Comparison of ENCODE assay signal across 27 cellular contexts in genomic region chr4:172596206-172596605, GRCh38.
DNase-seq lines count a peak whose midpoint lies in the region; ATAC-seq, FAIRE-seq and TF ChIP-seq lines count a peak whose summit lies in the region.
"Had no signal": no experiment of that assay in that cellular context is flagged by ENCODE, and none has a peak within 500 bp of the region (broad histone marks: within the 10 kb centered on the region; RNA-seq: fewer than 3 reads in every experiment).

No MANE protein-coding gene starts in this region.

- no peak overlapping the region for H2BK20ac ChIP-seq in H1 (ENCODE audit: low read length)

- H2BK5ac ChIP-seq in H1 (ENCODE audit: low read depth, low read length) = no peak overlapping the region

- CTCF ChIA-PET in H1 (lab: Charles Lee; ENCODE audit: partially characterized antibody) = interaction anchor here (0.6 kb wide), 1 partner anchor 29 kb away, joined by 3 read pairs; no protein-coding TSS in a partner anchor

- no peak overlapping the region for H3K56ac ChIP-seq in H1 (replicated peaks; ENCODE audit: insufficient read length, low read depth, low read length)

- no peaks in the 10 kb centered on the region for H3K9me2 ChIP-seq in GM23338 (ENCODE audit: insufficient read depth)

- no peak for TF ChIP-seq POLR2A in H1 (IDR thresholded peaks at IDR 0.05; ENCODE audit: control extremely low read depth in 1 of 2, low read depth in 2 of 2, low read length in 2 of 2)

- no peak overlapping the region for H4K5ac ChIP-seq in H1 (ENCODE audit: insufficient read length, low read depth, low read length)

- no peak overlapping the region for H2BK15ac ChIP-seq in H1 (ENCODE audit: low read length)

- no peak overlapping the region for H3K4me3 Mint-ChIP-seq in GM23338
- no peak overlapping the region for H3K4me3 Mint-ChIP-seq in neural crest cell
- H3K4me3 Mint-ChIP-seq: activated CD4-positive, alpha-beta memory T cell treated with anti-CD3 and anti-CD28 coated beads for 36 hours had no signal

- no peak overlapping the region for H2AK5ac ChIP-seq in H1 (ENCODE audit: low read depth, low read length)

- H4K20me1 ChIP-seq in GM23338 (replicated peaks; ENCODE audit: insufficient read depth) = no peaks in the 10 kb centered on the region
- H4K20me1 ChIP-seq in H1 (replicated peaks in 1 of 2; ENCODE audit: control insufficient read depth in 1 of 2, insufficient read depth in 2 of 2, low read length in 2 of 2) = no peaks in the 10 kb centered on the region
- H4K20me1 ChIP-seq: BLaER1 treated with 17β-estradiol and CSF1 and Interleukin-3, amounts not matched to agents 10 nM and 100 nM had no signal

- H3K79me2 ChIP-seq in GM23338 (replicated peaks; ENCODE audit: insufficient read depth) = no peaks in the 10 kb centered on the region
- H3K79me2 ChIP-seq in H1 (ENCODE audit: control insufficient read depth in 1 of 2, insufficient read depth in 2 of 2, low read length in 2 of 2) = no peaks in the 10 kb centered on the region

- peak; percentile 85 for ATAC-seq in GM23338
- no peak for ATAC-seq in GM19035 (IDR thresholded peaks at IDR 0.05; ENCODE audit: unreplicated experiment)
- ATAC-seq: K562, left cardiac atrium had no signal

- H2BK12ac ChIP-seq in H1 (ENCODE audit: low read depth, low read length) = no peak overlapping the region

- no peaks in the 10 kb centered on the region; the same call in 1 of the 2 replicates for H3K4me1 ChIP-seq in GM23338 (ENCODE audit: insufficient read depth)
- H3K4me1 ChIP-seq in NT2/D1 (ENCODE audit: insufficient read depth, insufficient read length) = no peaks in the 10 kb centered on the region
- peaks cover 0 to 2% (median under 1%) of the 10 kb centered on the region in 4 experiments; a peak in 2 of 7 replicates for H3K4me1 ChIP-seq in H1 (replicated peaks in 1 of 4; ENCODE audit: control insufficient read depth in 3 of 4, insufficient read depth in 4 of 4, low read length in 3 of 4)
- H3K4me1 ChIP-seq: BLaER1 treated with 17β-estradiol and CSF1 and Interleukin-3, amounts not matched to agents 10 nM and 100 nM; vagina had no signal

- no peak overlapping the region for H3K4ac ChIP-seq in H1 (replicated peaks; ENCODE audit: insufficient read length, low read depth, low read length)

- no peak overlapping the region for H4K91ac ChIP-seq in H1 (replicated peaks; ENCODE audit: insufficient read length, low read length)

- H3K27me3 ChIP-seq in GM23338 (ENCODE audit: insufficient read depth) (no peaks in the 10 kb centered on the region), NT2/D1 (ENCODE audit: insufficient read depth, insufficient read length) (no peaks in the 10 kb centered on the region), H1 (replicated peaks in 1 of 4; ENCODE audit: control insufficient read depth in 3 of 4, extremely low read depth in 1 of 4, insufficient read depth in 3 of 4, low read length in 3 of 4) (no peaks in the 10 kb centered on the region)
- H3K27me3 ChIP-seq: BLaER1 treated with 17β-estradiol and CSF1 and Interleukin-3, amounts not matched to agents 10 nM and 100 nM; dorsolateral prefrontal cortex; vagina had no signal

- H3K9ac ChIP-seq in NT2/D1 (ENCODE audit: insufficient read length, low read depth) = no peak overlapping the region
- H3K9ac ChIP-seq in H1 (replicated peaks in 1 of 4; ENCODE audit: extremely low read depth in 1 of 4, low read depth in 3 of 4, low read length in 3 of 4) = no peak overlapping the region
- H3K9ac ChIP-seq: BLaER1 treated with 17β-estradiol and CSF1 and Interleukin-3, amounts not matched to agents 10 nM and 100 nM had no signal

- H3K23me2 ChIP-seq in H1 (ENCODE audit: low read depth, low read length) = no peaks in the 10 kb centered on the region

- 45% methylated on average over 4 of the region's 4 CpGs; no CpG with 5 or more reads in 1 of the 2 experiments for WGBS in H1 (ENCODE audit: extremely low coverage in 1 of 2, insufficient coverage in 1 of 2, insufficient read length in 1 of 2, insufficient replicate concordance in 2 of 2, low coverage in 1 of 2, low lambda C conversion rate in 2 of 2, missing lambda C conversion rate in 1 of 2), 2 experiments

- no peaks in the 10 kb centered on the region for H3K36me3 Mint-ChIP-seq in GM23338 (ENCODE audit: low read depth)
- H3K36me3 Mint-ChIP-seq in neural crest cell (ENCODE audit: low read depth) = no peaks in the 10 kb centered on the region
- H3K36me3 Mint-ChIP-seq: activated CD4-positive, alpha-beta memory T cell treated with anti-CD3 and anti-CD28 coated beads for 36 hours had no signal

- no peak overlapping the region for H3K23ac ChIP-seq in H1 (ENCODE audit: insufficient read length)

- no peak overlapping the region for H4K8ac ChIP-seq in H1 (ENCODE audit: extremely low read depth, insufficient read depth, low read length)

- H3K27me3 Mint-ChIP-seq in GM23338 (ENCODE audit: insufficient read depth, low read depth, poor library complexity) = no peaks in the 10 kb centered on the region
- H3K27me3 Mint-ChIP-seq in neural crest cell (ENCODE audit: low read depth) = no peaks in the 10 kb centered on the region
- H3K27me3 Mint-ChIP-seq: activated CD4-positive, alpha-beta memory T cell treated with anti-CD3 and anti-CD28 coated beads for 36 hours had no signal

- no peaks in the 10 kb centered on the region for H3K79me1 ChIP-seq in H1 (ENCODE audit: low read depth, low read length)

- no peak for FAIRE-seq in H1 (lab: Jason Lieb, UNC)
- FAIRE-seq: endothelial cell of umbilical vein, GM19239, K562 had no signal

- H3K9me3 ChIP-seq in NT2/D1 (ENCODE audit: insufficient read depth, low read length) (no peaks in the 10 kb centered on the region), H1 (ENCODE audit: insufficient read depth in 2 of 2, low read depth in 1 of 2, low read length in 1 of 2) (no peaks in the 10 kb centered on the region)
- H3K9me3 ChIP-seq: BLaER1 treated with 17β-estradiol and CSF1 and Interleukin-3, amounts not matched to agents 10 nM and 100 nM; vagina had no signal

- peak; percentile 41 for DNase-seq in GM23338 (ENCODE audit: low spot score)
- DNase-seq in NT2/D1 (ENCODE audit: low read depth, low spot score) = peak; percentile 1
- peak in 1 of 2 experiments; percentile 3 for DNase-seq in H1 (ENCODE audit: low read depth in 1 of 2, low spot score in 2 of 2)
- DNase-seq in neural crest cell (ENCODE audit: low read depth, low spot score) = no peak
- DNase-seq in SHP77 treated with DMSO at 0.1 percent for 48 hours (lab: John Stamatoyannopoulos, UW) = no peak
- no peak for DNase-seq in midbrain (lab: John Stamatoyannopoulos, UW)
- no peak for DNase-seq in activated effector memory CD4-positive, alpha-beta T cell treated with anti-CD3 and anti-CD28 coated beads, Interleukin-2, amount 50 U/mL, for 16 hours
- DNase-seq: activated CD4-positive, alpha-beta memory T cell treated with anti-CD3 and anti-CD28 coated beads for 36 hours; activated CD8-positive, alpha-beta memory T cell treated with anti-CD3 and anti-CD28 coated beads, Interleukin-2, amount 50 U/mL, for 48 hours; activated gamma-delta T cell; central memory CD4-positive, alpha-beta T cell; dorsolateral prefrontal cortex; left cardiac atrium; mesenchymal stem cell; NCI-H1436; NCI-H2171 treated with DMSO at 0.1 percent for 48 hours; NCI-H526; occipital lobe; stimulated activated CD4-positive, alpha-beta T cell treated with anti-CD3 and anti-CD28 coated beads, Interleukin-4, amount 100 ng/mL, for 1 hour; stimulated activated naive CD4-positive, alpha-beta T cell; T-helper 9 cell had no signal

- no peak for TF ChIP-seq EP300 in H1 (IDR thresholded peaks at IDR 0.05; ENCODE audit: borderline replicate concordance in 1 of 2, low read depth in 2 of 2, low read length in 2 of 2)

- no peak overlapping the region for H3K14ac ChIP-seq in H1 (ENCODE audit: insufficient read length)

- H3K4me1 Mint-ChIP-seq in GM23338 (0 out of 3 replicates have a peak, but pooled peaks cover 2% of the 10 kb centered on the region), neural crest cell (no peaks in the 10 kb centered on the region)

- H3K36me3 ChIP-seq in GM23338 (ENCODE audit: insufficient read depth) (no peaks in the 10 kb centered on the region), NT2/D1 (ENCODE audit: insufficient read depth, insufficient read length, low read length) (no peaks in the 10 kb centered on the region), H1 (ENCODE audit: control insufficient read depth in 2 of 4, insufficient read depth in 4 of 4, low read length in 3 of 4) (no peaks in the 10 kb centered on the region)
- H3K36me3 ChIP-seq: BLaER1 treated with 17β-estradiol and CSF1 and Interleukin-3, amounts not matched to agents 10 nM and 100 nM; vagina had no signal

- H2AFZ ChIP-seq in GM23338 = no peak overlapping the region
- H2AFZ ChIP-seq in H1 (ENCODE audit: low read length) = no peak overlapping the region

- H3K27ac ChIP-seq in GM23338 (ENCODE audit: low read depth) (no peak overlapping the region), H1 (ENCODE audit: low read depth, low read length) (no peak overlapping the region)
- H3K27ac ChIP-seq: BLaER1 treated with 17β-estradiol and CSF1 and Interleukin-3, amounts not matched to agents 10 nM and 100 nM; dorsolateral prefrontal cortex; vagina had no signal

- POLR2A ChIA-PET in H1 (lab: Charles Lee; ENCODE audit: partially characterized antibody) = no interaction called here

- H3K18ac ChIP-seq in H1 (ENCODE audit: extremely low read depth, low read length) = no peak overlapping the region

- no peaks in the 10 kb centered on the region for H3K9me3 Mint-ChIP-seq in GM23338
- H3K9me3 Mint-ChIP-seq in neural crest cell = no peaks in the 10 kb centered on the region

- H3K27ac Mint-ChIP-seq in GM23338 (no peak overlapping the region), neural crest cell (ENCODE audit: unreplicated experiment) (no peak overlapping the region)
- H3K27ac Mint-ChIP-seq: activated CD4-positive, alpha-beta memory T cell treated with anti-CD3 and anti-CD28 coated beads for 36 hours had no signal

- H3K4me2 ChIP-seq in GM23338 = no peak overlapping the region
- H3K4me2 ChIP-seq in H1 (ENCODE audit: insufficient read depth in 1 of 2, low read depth in 2 of 2, low read length in 2 of 2) = no peak overlapping the region
- H3K4me2 ChIP-seq: BLaER1 treated with 17β-estradiol and CSF1 and Interleukin-3, amounts not matched to agents 10 nM and 100 nM had no signal

- H2BK120ac ChIP-seq in H1 (replicated peaks; ENCODE audit: low read depth, low read length) = no peak overlapping the region

- no peaks in the 10 kb centered on the region for H3F3A ChIP-seq in GM23338 (replicated peaks; ENCODE audit: low read depth)

- TF ChIP-seq RAD21 in H1 (IDR thresholded peaks at IDR 0.05 in 1 of 2, conservative IDR thresholded peaks at IDR 0.05 in 1 of 2; ENCODE audit: low read depth in 2 of 2, low read length in 2 of 2) = peak; percentile 58 to 59

- peak; percentile 41 to 48; a peak in 3 of 4 replicates for TF ChIP-seq CTCF in GM23338 (conservative IDR thresholded peaks at IDR 0.05; ENCODE audit: low read depth in 2 of 2)
- TF ChIP-seq CTCF in H1 (IDR thresholded peaks at IDR 0.05; ENCODE audit: control extremely low read depth in 1 of 3, insufficient read depth in 1 of 3, low read depth in 1 of 3, low read length in 3 of 3) = peak; percentile 15 to 39 (median 34); a peak in 3 of 4 replicates
- peak; percentile 27 for TF ChIP-seq CTCF in neural crest cell (conservative IDR thresholded peaks at IDR 0.05)

- H3K4me3 ChIP-seq in GM23338 (no peak overlapping the region), NT2/D1 (ENCODE audit: insufficient read length, low read depth) (no peak overlapping the region), H1 (ENCODE audit: extremely low read depth in 1 of 4, insufficient read depth in 2 of 4, low read depth in 3 of 4, low read length in 4 of 4) (no peak overlapping the region)
- H3K4me3 ChIP-seq: BLaER1 treated with 17β-estradiol and CSF1 and Interleukin-3, amounts not matched to agents 10 nM and 100 nM; dorsolateral prefrontal cortex; K562; vagina had no signal

Comparison
In these comparisons a context has a peak if more than half of its experiments do, and no peak if none do; other contexts are left out.
1. DNase-seq: peak in GM23338 (single experiment) and NT2/D1 (single experiment); none in neural crest cell (single experiment), SHP77 treated with DMSO at 0.1 percent for 48 hours (single experiment), midbrain (single experiment) and activated effector memory CD4-positive, alpha-beta T cell treated with anti-CD3 and anti-CD28 coated beads, Interleukin-2, amount 50 U/mL, for 16 hours (single experiment).
2. Peak in every context shown above with its lines, with median percentiles within 50 percentile points of each other: CTCF ChIP-seq.